In genomic region chr16:1414532-1415265, GRCh38 we compare ENCODE assay signal across 8 cellular contexts. TPM values are rescaled to one million over a fixed set of nuclear protein-coding genes. Genes with fewer than 3 reads are reported as not detected.
DNase-seq lines count a peak whose midpoint lies in the region; ATAC-seq and TF ChIP-seq lines count a peak whose summit lies in the region.

UNKL (minus strand) TSS chr16:1414704; CDS start chr16:1414691, 13 bp downstream.

- ATAC-seq in HG03342 (IDR thresholded peaks at IDR 0.05; ENCODE audit: unreplicated experiment) (peak; percentile 39), foreskin keratinocyte (peak; percentile 8)

- peak within 1 kb of the TSS; percentile 72 for H3K4me3 ChIP-seq in neuron (ENCODE audit: low read length)
- peak within 1 kb of the TSS; percentile 67 to 86 for H3K4me3 ChIP-seq in stomach smooth muscle (ENCODE audit: low read length in 2 of 2)

- H3K9ac ChIP-seq in stomach smooth muscle (ENCODE audit: low read length in 2 of 2) = peak within 1 kb of the TSS; percentile 60 to 69

- H2AFZ ChIP-seq in neuron (ENCODE audit: low read depth, low read length) = peak within 1 kb of the TSS; percentile 58

- H3K36me3 ChIP-seq in neuron (ENCODE audit: insufficient read depth, low read length) (peaks cover 2% of the 10 kb centered on the region), stomach smooth muscle (ENCODE audit: control insufficient read depth in 2 of 2, insufficient read depth in 2 of 2, low read length in 2 of 2) (peaks cover 4% of the 10 kb centered on the region in 2 donors)

- H3K27ac ChIP-seq in foreskin keratinocyte (no peak within 1 kb of the TSS), stomach smooth muscle (ENCODE audit: low read length) (peak within 1 kb of the TSS; percentile 73)

- TF ChIP-seq CTCF in foreskin keratinocyte (conservative IDR thresholded peaks at IDR 0.05) = no peak

- H3K4me1 ChIP-seq in foreskin keratinocyte = peaks cover 3% of the 10 kb centered on the region
- peaks cover 3% of the 10 kb centered on the region for H3K4me1 ChIP-seq in neuron (ENCODE audit: insufficient read depth, low read length)
- peaks cover 14% of the 10 kb centered on the region for H3K4me1 ChIP-seq in stomach smooth muscle (ENCODE audit: control insufficient read depth, insufficient read depth, low read length)

- DNase-seq in DMS 273 (lab: John Stamatoyannopoulos, UW; ENCODE audit: unreplicated experiment) (peak; percentile 79), DMS 273 treated with DMSO at 0.1 percent for 48 hours (lab: John Stamatoyannopoulos, UW) (no peak), RPMI7951 (ENCODE audit: low read depth) (peak; percentile 37), activated gamma-delta T cell (lab: John Stamatoyannopoulos, UW) (peak; percentile 78), foreskin keratinocyte (no peak)

- no peaks in the 10 kb centered on the region for H3K9me3 ChIP-seq in neuron (ENCODE audit: low read length)
- no peaks in the 10 kb centered on the region for H3K9me3 ChIP-seq in stomach smooth muscle (ENCODE audit: control insufficient read depth in 2 of 2, low read length in 2 of 2)

- H3K27me3 ChIP-seq in foreskin keratinocyte (no peaks in the 10 kb centered on the region), neuron (ENCODE audit: insufficient read depth, low read length) (no peaks in the 10 kb centered on the region), stomach smooth muscle (ENCODE audit: control insufficient read depth in 1 of 2, insufficient read depth in 2 of 2, low read length in 2 of 2) (no peaks in the 10 kb centered on the region)

RNA-seq across cellular contexts. Expression of gene UNKL, which starts in this region (rescaled TPM):
- 4.8 and 8.8 TPM in 2 replicates for total RNA-seq in RPMI7951 (2014; rRNA removed; shearing (Covaris generic))
- 3.6 and 4.3 TPM in 2 replicates for total RNA-seq in foreskin keratinocyte
- 2.0 and 2.1 TPM in 2 replicates for polyA plus RNA-seq in foreskin keratinocyte

Comparison
In these comparisons a context has a peak if more than half of its experiments do, and no peak if none do; other contexts are left out.
1. DNase-seq: peak in DMS 273 (single experiment), RPMI7951 (single experiment) and activated gamma-delta T cell (single experiment); none in DMS 273 treated with DMSO at 0.1 percent for 48 hours (single experiment) and foreskin keratinocyte (0 of 2).